Comparison of ENCODE assay signal across 8 cellular contexts in the genomic region with DNA sequence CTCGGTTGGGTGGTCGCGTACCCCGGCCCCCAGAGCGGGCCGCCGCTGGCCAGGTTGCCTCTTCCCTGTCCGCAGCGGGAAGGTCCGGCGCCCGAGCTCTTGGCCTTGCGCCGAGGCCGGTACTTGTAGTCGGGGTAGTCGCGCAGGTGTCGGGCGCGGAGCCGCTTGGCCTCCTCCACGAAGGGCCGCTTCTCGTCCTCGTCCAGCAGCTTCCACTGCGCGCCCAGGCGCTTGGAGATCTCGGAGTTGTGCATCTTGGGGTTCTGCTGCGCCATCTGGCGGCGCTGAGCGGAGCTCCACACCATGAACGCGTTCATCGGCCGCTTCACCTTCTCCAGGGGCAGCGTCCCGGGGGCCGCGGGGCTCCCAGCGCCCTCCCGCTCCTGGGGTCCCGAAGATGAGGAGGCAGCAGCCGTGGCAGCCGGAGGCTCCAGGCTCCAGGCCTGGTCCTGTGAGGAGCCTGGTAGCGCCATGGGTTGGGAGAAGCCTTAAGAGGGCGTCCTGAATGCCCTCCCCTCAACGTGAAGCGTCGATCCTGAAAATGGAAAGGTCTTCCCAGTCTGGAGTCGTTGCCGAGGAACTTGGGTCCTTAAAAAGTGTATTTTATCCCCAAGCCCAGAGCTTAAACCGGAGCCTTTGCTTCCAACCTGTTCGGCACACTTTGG. TPM values are rescaled to one million over a fixed set of nuclear protein-coding genes. Genes with fewer than 3 reads are reported as not detected.
DNase-seq lines count a peak whose midpoint lies in the region; ATAC-seq and TF ChIP-seq lines count a peak whose summit lies in the region.

No MANE protein-coding gene starts in this region.

- no peaks in the 10 kb centered on the region for H3K9me3 Mint-ChIP-seq in naive B cell
- H3K9me3 Mint-ChIP-seq in stimulated activated naive B cell treated with anti-CD40 and anti-IgM and Interleukin-4, amounts not matched to agents 10 μg/mL and 1 μg/mL and 100 μg/mL, for 72 hours, result no peaks in the 10 kb centered on the region

- H3K36me3 ChIP-seq in DOHH2 (ENCODE audit: control insufficient read depth, low read length), result peaks cover 84% of the 10 kb centered on the region

- no peaks in the 10 kb centered on the region for H3K27me3 Mint-ChIP-seq in naive B cell
- no peaks in the 10 kb centered on the region for H3K27me3 Mint-ChIP-seq in stimulated activated naive B cell treated with anti-CD40 and anti-IgM and Interleukin-4, amounts not matched to agents 10 μg/mL and 1 μg/mL and 100 μg/mL, for 72 hours

- H3K36me3 Mint-ChIP-seq in naive B cell, result peaks cover 11 to 28% of the 10 kb centered on the region in 2 donors
- H3K36me3 Mint-ChIP-seq in stimulated activated naive B cell treated with anti-CD40 and anti-IgM and Interleukin-4, amounts not matched to agents 10 μg/mL and 1 μg/mL and 100 μg/mL, for 72 hours, result peaks cover 61 to 72% of the 10 kb centered on the region in 2 donors

- H3K4me3 ChIP-seq in DOHH2 (ENCODE audit: low read length) (no peak overlapping the region), fibroblast of the aortic adventitia (ENCODE audit: low read depth, low read length) (peak overlapping the region; percentile 38)

- peak overlapping the region in 2 of 8 donors; percentile 24 to 66 for H3K4me3 Mint-ChIP-seq in naive B cell
- H3K4me3 Mint-ChIP-seq in stimulated activated naive B cell treated with anti-CD40 and anti-IgM and Interleukin-4, amounts not matched to agents 10 μg/mL and 1 μg/mL and 100 μg/mL, for 72 hours, result no peak overlapping the region

- peaks cover 3% of the 10 kb centered on the region; the same call in 1 of the 2 replicates for H3F3A ChIP-seq in DOHH2 (ENCODE audit: control insufficient read depth, insufficient read depth)

- H3K4me1 Mint-ChIP-seq in naive B cell, result peaks cover 13 to 19% (median 19%) of the 10 kb centered on the region in 3 donors
- H3K4me1 Mint-ChIP-seq in stimulated activated naive B cell treated with anti-CD40 and anti-IgM and Interleukin-4, amounts not matched to agents 10 μg/mL and 1 μg/mL and 100 μg/mL, for 72 hours, result peaks cover 8 to 43% of the 10 kb centered on the region in 2 donors

- H3K27ac ChIP-seq in DOHH2 (ENCODE audit: low read depth, low read length), result no peak overlapping the region

- H4K20me1 ChIP-seq in DOHH2 (ENCODE audit: control insufficient read depth, insufficient read depth, low read depth, low read length), result no peaks in the 10 kb centered on the region

- DNase-seq in NOMO-1 treated with DMSO at 0.1 percent for 48 hours (lab: John Stamatoyannopoulos, UW; ENCODE audit: unreplicated experiment) (peak; percentile 63), activated gamma-delta T cell treated with Interleukin-2 at 50 U/mL for 16 hours (peak; percentile 61), fibroblast of the aortic adventitia (ENCODE audit: low read depth) (peak; percentile 88), naive B cell (peak; percentile 58)
- DNase-seq in stimulated activated naive B cell treated with anti-CD40 and anti-IgM and Interleukin-4, amounts not matched to agents 10 μg/mL and 1 μg/mL and 100 μg/mL, for 72 hours, result peak; percentile 48

- TF ChIP-seq CTCF in DOHH2 (IDR thresholded peaks at IDR 0.05; ENCODE audit: low read depth, low read length, poor library complexity, severe bottlenecking) (peak; percentile 56), fibroblast of the aortic adventitia (IDR thresholded peaks at IDR 0.05; ENCODE audit: insufficient read depth, low read length) (peak; percentile 88)

- peaks cover 22% of the 10 kb centered on the region for H3K79me2 ChIP-seq in DOHH2 (ENCODE audit: control insufficient read depth, low read length)

- no peaks in the 10 kb centered on the region for H3K27me3 ChIP-seq in DOHH2 (ENCODE audit: control insufficient read depth, low read length)

- no peaks in the 10 kb centered on the region for H3K9me2 ChIP-seq in DOHH2 (replicated peaks; ENCODE audit: control insufficient read depth, low read length)

- peak; percentile 93 to 97 for ATAC-seq in naive B cell (ENCODE audit: low read depth in 2 of 2)
- ATAC-seq in stimulated activated naive B cell treated with anti-CD40 and anti-IgM and Interleukin-4, amounts not matched to agents 10 μg/mL and 1 μg/mL and 100 μg/mL, for 72 hours (replicated peaks), result peak; percentile 90 to 92
- ATAC-seq in GM19452 (IDR thresholded peaks at IDR 0.05; ENCODE audit: unreplicated experiment), result no peak
- ATAC-seq in HG03521 (IDR thresholded peaks at IDR 0.05; ENCODE audit: unreplicated experiment), result no peak

- no peak overlapping the region for H3K4me2 ChIP-seq in DOHH2 (ENCODE audit: low read length)

- no peaks in the 10 kb centered on the region for H3K9me3 ChIP-seq in DOHH2 (ENCODE audit: control insufficient read depth, insufficient read depth, low read length)

- no peak overlapping the region for H3K27ac Mint-ChIP-seq in naive B cell
- no peak overlapping the region for H3K27ac Mint-ChIP-seq in stimulated activated naive B cell treated with anti-CD40 and anti-IgM and Interleukin-4, amounts not matched to agents 10 μg/mL and 1 μg/mL and 100 μg/mL, for 72 hours

- H3K4me1 ChIP-seq in DOHH2 (ENCODE audit: control insufficient read depth, low read length), result peaks cover 14% of the 10 kb centered on the region

RNA-seq across cellular contexts. Expression of a gene that starts 0.6 kb away (rescaled TPM):
- total RNA-seq in fibroblast of the aortic adventitia (ENCODE audit: low replicate concordance), result 0.57 and 1.4 TPM in 2 replicates
- not detected for polyA plus RNA-seq in naive B cell (ENCODE audit: low read depth in 6 of 6)

RNA-seq across cellular contexts. Expression of a gene that starts 5.7 kb away (rescaled TPM):
- 32.3 and 127 TPM in 2 replicates for total RNA-seq in fibroblast of the aortic adventitia (ENCODE audit: low replicate concordance)
- polyA plus RNA-seq in naive B cell (ENCODE audit: low read depth in 6 of 6), result 10 to 100 TPM; 27.8 to 59.7 (median 43.1) TPM

RNA-seq across cellular contexts. Expression of a gene that starts 9.9 kb away (rescaled TPM):
- total RNA-seq in fibroblast of the aortic adventitia (ENCODE audit: low replicate concordance), result 4.9 and 71.7 TPM in 2 replicates
- polyA plus RNA-seq in naive B cell (ENCODE audit: low read depth in 6 of 6), result 1 to 10 TPM; 3.3 to 7.4 (median 6.8) TPM

RNA-seq across cellular contexts. Expression of a gene that starts 25.4 kb away (rescaled TPM):
- 27.1 and 33.1 TPM in 2 replicates for total RNA-seq in fibroblast of the aortic adventitia (ENCODE audit: low replicate concordance)
- 10 to 100 TPM in 5 of 6 donors, 1 to 10 TPM in 1; 7.8 to 20.1 (median 12.5) TPM for polyA plus RNA-seq in naive B cell (ENCODE audit: low read depth in 6 of 6)

RNA-seq across cellular contexts. Expression of a gene that starts 27.6 kb away (rescaled TPM):
- total RNA-seq in fibroblast of the aortic adventitia (ENCODE audit: low replicate concordance), result 14.6 and 60.4 TPM in 2 replicates
- 10 to 100 TPM; 16.0 to 21.9 (median 18.2) TPM for polyA plus RNA-seq in naive B cell (ENCODE audit: low read depth in 6 of 6)

Comparison
In these comparisons a context has a peak if more than half of its experiments do, and no peak if none do; other contexts are left out.
1. ATAC-seq: peak in naive B cell (2 of 2) and stimulated activated naive B cell treated with anti-CD40 and anti-IgM and Interleukin-4, amounts not matched to agents 10 μg/mL and 1 μg/mL and 100 μg/mL, for 72 hours (2 of 2); none in GM19452 (single experiment) and HG03521 (single experiment).
2. Peak in every context shown above with its lines, with median percentiles within 50 percentile points of each other: DNase-seq.